ENCODE assay signal across 7 cellular contexts in the genomic region with DNA sequence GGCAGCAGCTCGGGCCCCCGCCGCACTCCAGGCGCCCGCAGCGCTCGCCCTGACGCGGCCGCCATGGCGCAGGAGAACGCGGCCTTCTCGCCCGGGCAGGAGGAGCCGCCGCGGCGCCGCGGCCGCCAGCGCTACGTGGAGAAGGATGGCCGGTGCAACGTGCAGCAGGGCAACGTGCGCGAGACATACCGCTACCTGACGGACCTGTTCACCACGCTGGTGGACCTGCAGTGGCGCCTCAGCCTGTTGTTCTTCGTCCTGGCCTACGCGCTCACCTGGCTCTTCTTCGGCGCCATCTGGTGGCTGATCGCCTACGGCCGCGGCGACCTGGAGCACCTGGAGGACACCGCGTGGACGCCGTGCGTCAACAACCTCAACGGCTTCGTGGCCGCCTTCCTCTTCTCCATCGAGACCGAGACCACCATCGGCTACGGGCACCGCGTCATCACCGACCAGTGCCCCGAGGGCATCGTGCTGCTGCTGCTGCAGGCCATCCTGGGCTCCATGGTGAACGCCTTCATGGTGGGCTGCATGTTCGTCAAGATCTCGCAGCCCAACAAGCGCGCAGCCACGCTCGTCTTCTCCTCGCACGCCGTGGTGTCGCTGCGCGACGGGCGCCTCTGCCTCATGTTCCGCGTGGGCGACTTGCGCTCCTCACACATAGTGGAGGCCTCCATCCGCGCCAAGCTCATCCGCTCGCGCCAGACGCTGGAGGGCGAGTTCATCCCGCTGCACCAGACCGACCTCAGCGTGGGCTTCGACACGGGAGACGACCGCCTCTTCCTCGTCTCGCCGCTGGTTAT. TPM values are rescaled to one million over a fixed set of nuclear protein-coding genes. Genes with fewer than 3 reads are reported as not detected.
DNase-seq lines count a peak whose midpoint lies in the region; ATAC-seq and TF ChIP-seq lines count a peak whose summit lies in the region.

No MANE protein-coding gene starts in this region.

- no peak overlapping the region for H3K27ac ChIP-seq in lower lobe of right lung

- POLR2A ChIA-PET in activated CD4-positive, alpha-beta T cell treated with anti-CD3 and anti-CD28 coated beads, Interleukin-2, amount 10 ng/mL, durations not matched to agents 7 days and 5 days (lab: Charles Lee): no interaction called here

- peaks cover 14% of the 10 kb centered on the region for H3K36me3 ChIP-seq in lower lobe of right lung

- peak; percentile 60 for DNase-seq in NCI-H1092 (lab: John Stamatoyannopoulos, UW)
- peak; percentile 77 for DNase-seq in activated CD4-positive, alpha-beta T cell treated with anti-CD3 and anti-CD28 coated beads, Interleukin-2, amount 10 ng/mL, durations not matched to agents 7 days and 5 days
- peak; percentile 86 for DNase-seq in lower lobe of right lung
- peak; percentile 36 for DNase-seq in stimulated activated CD8-positive, alpha-beta memory T cell treated with anti-CD3 and anti-CD28 coated beads, Interleukin-15, amount 100 ng/mL, for 24 hours (ENCODE audit: low read depth)
- DNase-seq in NCI-H446 treated with DMSO at 0.1 percent for 48 hours (lab: John Stamatoyannopoulos, UW): no peak

- CTCF ChIA-PET in activated CD4-positive, alpha-beta T cell treated with anti-CD3 and anti-CD28 coated beads, Interleukin-2, amount 10 ng/mL, durations not matched to agents 7 days and 5 days (lab: Charles Lee): interaction anchor here (1.1 to 5.8 kb wide), 8 partner anchors 7 to 168 kb away, joined by 3 to 42 read pairs (median 6); partner anchors contain the start of gene IGSF8

- no peaks in the 10 kb centered on the region for H3K9me3 Mint-ChIP-seq in activated CD4-positive, alpha-beta T cell treated with anti-CD3 and anti-CD28 coated beads, Interleukin-2, amount 10 ng/mL, durations not matched to agents 7 days and 5 days
- no peaks in the 10 kb centered on the region for H3K9me3 Mint-ChIP-seq in dendritic cell treated with granulocyte-macrophage colony-stimulating factor and Interleukin-4, amounts not matched to agents 40 ng/mL and 50 ng/mL, for 4 days

- H3K4me3 Mint-ChIP-seq in activated CD4-positive, alpha-beta T cell treated with anti-CD3 and anti-CD28 coated beads, Interleukin-2, amount 10 ng/mL, durations not matched to agents 7 days and 5 days: peak overlapping the region; percentile 14
- H3K4me3 Mint-ChIP-seq in dendritic cell treated with granulocyte-macrophage colony-stimulating factor and Interleukin-4, amounts not matched to agents 40 ng/mL and 50 ng/mL, for 4 days: peak overlapping the region; percentile 30

- H3K27ac Mint-ChIP-seq in activated CD4-positive, alpha-beta T cell treated with anti-CD3 and anti-CD28 coated beads, Interleukin-2, amount 10 ng/mL, durations not matched to agents 7 days and 5 days: no peak overlapping the region
- no peak overlapping the region for H3K27ac Mint-ChIP-seq in dendritic cell treated with granulocyte-macrophage colony-stimulating factor and Interleukin-4, amounts not matched to agents 40 ng/mL and 50 ng/mL, for 4 days

- peak overlapping the region; percentile 41 for H3K4me3 ChIP-seq in lower lobe of right lung

- peaks cover 54% of the 10 kb centered on the region for H3K27me3 ChIP-seq in lower lobe of right lung (ENCODE audit: low read depth)

- H3K4me1 ChIP-seq in lower lobe of right lung: peaks cover 8% of the 10 kb centered on the region

- H3K27me3 Mint-ChIP-seq in activated CD4-positive, alpha-beta T cell treated with anti-CD3 and anti-CD28 coated beads, Interleukin-2, amount 10 ng/mL, durations not matched to agents 7 days and 5 days: peaks cover 36% of the 10 kb centered on the region
- H3K27me3 Mint-ChIP-seq in dendritic cell treated with granulocyte-macrophage colony-stimulating factor and Interleukin-4, amounts not matched to agents 40 ng/mL and 50 ng/mL, for 4 days: peaks cover 65% of the 10 kb centered on the region

- no peaks in the 10 kb centered on the region for H3K9me3 ChIP-seq in lower lobe of right lung

- peaks cover 14% of the 10 kb centered on the region for H3K4me1 Mint-ChIP-seq in activated CD4-positive, alpha-beta T cell treated with anti-CD3 and anti-CD28 coated beads, Interleukin-2, amount 10 ng/mL, durations not matched to agents 7 days and 5 days
- H3K4me1 Mint-ChIP-seq in dendritic cell treated with granulocyte-macrophage colony-stimulating factor and Interleukin-4, amounts not matched to agents 40 ng/mL and 50 ng/mL, for 4 days (ENCODE audit: low read depth): peaks cover 30% of the 10 kb centered on the region

- ATAC-seq in GM19025 (IDR thresholded peaks at IDR 0.05; ENCODE audit: low read depth, unreplicated experiment): peak; percentile 67
- ATAC-seq in lower lobe of right lung: peak; percentile 86 to 91

- intact Hi-C loops in dendritic cell treated with granulocyte-macrophage colony-stimulating factor and Interleukin-4, amounts not matched to agents 40 ng/mL and 50 ng/mL, for 4 days (cut with micrococcal nuclease): no loop called here
- intact Hi-C loops in lower lobe of right lung (cut with DNase I): no loop called here

- peak; percentile 70 for TF ChIP-seq CTCF in lower lobe of right lung (IDR thresholded peaks at IDR 0.05)

- H3K36me3 Mint-ChIP-seq in activated CD4-positive, alpha-beta T cell treated with anti-CD3 and anti-CD28 coated beads, Interleukin-2, amount 10 ng/mL, durations not matched to agents 7 days and 5 days (ENCODE audit: low read depth): peaks cover 6% of the 10 kb centered on the region
- peaks cover 20% of the 10 kb centered on the region for H3K36me3 Mint-ChIP-seq in dendritic cell treated with granulocyte-macrophage colony-stimulating factor and Interleukin-4, amounts not matched to agents 40 ng/mL and 50 ng/mL, for 4 days (ENCODE audit: low read depth)

RNA-seq across cellular contexts. Expression of gene KCNJ9, which starts 2.8 kb away (rescaled TPM):
- total RNA-seq in activated CD4-positive, alpha-beta T cell treated with anti-CD3 and anti-CD28 coated beads, Interleukin-2, amount 10 ng/mL, durations not matched to agents 7 days and 5 days: not detected
- not detected for total RNA-seq in lower lobe of right lung

RNA-seq across cellular contexts. Expression of gene KCNJ10, which starts 14.2 kb away (rescaled TPM):
- total RNA-seq in activated CD4-positive, alpha-beta T cell treated with anti-CD3 and anti-CD28 coated beads, Interleukin-2, amount 10 ng/mL, durations not matched to agents 7 days and 5 days: not detected
- total RNA-seq in lower lobe of right lung: 0.15 TPM

RNA-seq across cellular contexts. Expression of gene IGSF8, which starts 14.2 kb away (rescaled TPM):
- 10 to 100 TPM; 36.4 to 40.9 TPM for total RNA-seq in activated CD4-positive, alpha-beta T cell treated with anti-CD3 and anti-CD28 coated beads, Interleukin-2, amount 10 ng/mL, durations not matched to agents 7 days and 5 days
- 35.9 TPM for total RNA-seq in lower lobe of right lung

RNA-seq across cellular contexts. Expression of gene ATP1A2, which starts 31.4 kb away (rescaled TPM):
- total RNA-seq in activated CD4-positive, alpha-beta T cell treated with anti-CD3 and anti-CD28 coated beads, Interleukin-2, amount 10 ng/mL, durations not matched to agents 7 days and 5 days: not detected
- 4.5 TPM for total RNA-seq in lower lobe of right lung

RNA-seq across cellular contexts. Expression of gene PIGM, which starts 52.4 kb away (rescaled TPM):
- 1 to 10 TPM; 5.9 to 6.4 TPM for total RNA-seq in activated CD4-positive, alpha-beta T cell treated with anti-CD3 and anti-CD28 coated beads, Interleukin-2, amount 10 ng/mL, durations not matched to agents 7 days and 5 days
- 6.9 TPM for total RNA-seq in lower lobe of right lung
